Comparison of ENCODE assay signal across 9 cellular contexts in genomic region chr3:197372076-197372661, GRCh38.
DNase-seq lines count a peak whose midpoint lies in the region; ATAC-seq and TF ChIP-seq lines count a peak whose summit lies in the region.
"Had no signal": no experiment of that assay in that cellular context is flagged by ENCODE, and none has a peak within 500 bp of the region (broad histone marks: within the 10 kb centered on the region; RNA-seq: fewer than 3 reads in every experiment).

No MANE protein-coding gene starts in this region.

- H3K36me3 ChIP-seq in BJ (ENCODE audit: control insufficient read depth, insufficient read depth, low read length): no peaks in the 10 kb centered on the region
- no peaks in the 10 kb centered on the region for H3K36me3 ChIP-seq in endodermal cell (ENCODE audit: control insufficient read depth, insufficient read depth, low read length)
- H3K36me3 ChIP-seq in neural progenitor cell: no peaks in the 10 kb centered on the region
- no peaks in the 10 kb centered on the region for H3K36me3 ChIP-seq in body of pancreas (replicated peaks in 1 of 2; ENCODE audit: insufficient read depth in 1 of 2, low read depth in 2 of 2)
- H3K36me3 ChIP-seq: heart right ventricle had no signal

- H3K27ac Mint-ChIP-seq in endodermal cell: no peak overlapping the region
- peak overlapping the region; percentile 46 for H3K27ac Mint-ChIP-seq in neural progenitor cell

- CTCF ChIA-PET in BJ (lab: Yijun Ruan, JAX): interaction anchor here (0.9 to 1.9 kb wide), 3 partner anchors 74 to 148 kb away, joined by 3 to 4 read pairs (median 4); no protein-coding TSS in a partner anchor

- H3K9me3 ChIP-seq in endodermal cell (ENCODE audit: control insufficient read depth, low read length) (no peaks in the 10 kb centered on the region), neural progenitor cell (ENCODE audit: low read depth) (no peaks in the 10 kb centered on the region), body of pancreas (no peaks in the 10 kb centered on the region)
- H3K9me3 ChIP-seq: heart right ventricle had no signal

- H3K4me3 ChIP-seq in BJ (ENCODE audit: low read depth, low read length): no peak overlapping the region
- no peak overlapping the region for H3K4me3 ChIP-seq in endodermal cell (ENCODE audit: low read length)
- no peak overlapping the region for H3K4me3 ChIP-seq in neural progenitor cell
- H3K4me3 ChIP-seq in body of pancreas: no peak overlapping the region
- H3K4me3 ChIP-seq: heart right ventricle had no signal

- POLR2A ChIA-PET in BJ (lab: Charles Lee): interaction anchor here (0.6 to 0.7 kb wide), 2 partner anchors 18 to 86 kb away, joined by 3 to 9 read pairs; no protein-coding TSS in a partner anchor

- DNase-seq in BJ (ENCODE audit: low read depth): peak; percentile 88
- DNase-seq in NCI-H187 treated with DMSO at 0.1 percent for 48 hours (lab: John Stamatoyannopoulos, UW): peak; percentile 80
- DNase-seq in endodermal cell: no peak
- peak; percentile 39 for DNase-seq in neural progenitor cell (ENCODE audit: low spot score)
- no peak for DNase-seq in G401 (ENCODE audit: low spot score)
- DNase-seq in stimulated activated CD4-positive, alpha-beta T cell treated with anti-CD3 and anti-CD28 coated beads, Interleukin-4, amount 100 ng/mL, for 4 hours: no peak
- no peak for DNase-seq in pons (ENCODE audit: low spot score)
- DNase-seq in body of pancreas: no peak
- DNase-seq: heart right ventricle had no signal

- H3K9me3 Mint-ChIP-seq in endodermal cell (no peaks in the 10 kb centered on the region), neural progenitor cell (no peaks in the 10 kb centered on the region)

- ATAC-seq in body of pancreas: no peak

- no peaks in the 10 kb centered on the region for H3K27me3 ChIP-seq in BJ (ENCODE audit: control insufficient read depth, insufficient read depth, low read length)
- no peaks in the 10 kb centered on the region for H3K27me3 ChIP-seq in endodermal cell (ENCODE audit: control insufficient read depth, insufficient read depth, low read length, poor library complexity, severe bottlenecking)
- H3K27me3 ChIP-seq in neural progenitor cell: no peaks in the 10 kb centered on the region
- H3K27me3 ChIP-seq in body of pancreas: no peaks in the 10 kb centered on the region
- H3K27me3 ChIP-seq: heart right ventricle had no signal

- H3K4me3 Mint-ChIP-seq in endodermal cell (no peak overlapping the region), neural progenitor cell (peak overlapping the region; percentile 7)

- H4K20me1 ChIP-seq in neural progenitor cell (ENCODE audit: low read depth): no peaks in the 10 kb centered on the region

- H3F3A ChIP-seq in neural progenitor cell (ENCODE audit: low read depth): peaks cover 19% of the 10 kb centered on the region

- H3K9ac ChIP-seq in endodermal cell (ENCODE audit: extremely low read depth, low read length, poor library complexity, severe bottlenecking): no peak overlapping the region
- no peak overlapping the region for H3K9ac ChIP-seq in neural progenitor cell

- in situ Hi-C loops in G401 (cut with HindIII; ENCODE audit: low sequenced_read_pairs): no loop called here

- no peak for TF ChIP-seq CTCF in BJ (IDR thresholded peaks at IDR 0.05; ENCODE audit: insufficient read depth, low read depth, low read length)
- no peak for TF ChIP-seq CTCF in endodermal cell (conservative IDR thresholded peaks at IDR 0.05)
- no peak for TF ChIP-seq CTCF in neural progenitor cell (IDR thresholded peaks at IDR 0.05)
- TF ChIP-seq CTCF in body of pancreas (IDR thresholded peaks at IDR 0.05): no peak

- H3K4me1 ChIP-seq in endodermal cell (ENCODE audit: control insufficient read depth, insufficient read depth, low read length): peaks cover 7% of the 10 kb centered on the region
- H3K4me1 ChIP-seq in neural progenitor cell: peaks cover 52% of the 10 kb centered on the region
- no peaks in the 10 kb centered on the region for H3K4me1 ChIP-seq in body of pancreas

- no peak for TF ChIP-seq POLR2A in body of pancreas (IDR thresholded peaks at IDR 0.05)

- no peaks in the 10 kb centered on the region for H3K36me3 Mint-ChIP-seq in endodermal cell (ENCODE audit: low read depth)
- no peaks in the 10 kb centered on the region for H3K36me3 Mint-ChIP-seq in neural progenitor cell

- 84 to 95% methylated on average over 6 to 7 of the region's 7 CpGs for WGBS in endodermal cell (ENCODE audit: insufficient coverage in 1 of 2, insufficient read length in 1 of 2), 2 experiments
- WGBS in body of pancreas, 2 donors: 70 to 73% methylated on average over 7 of the region's 7 CpGs

- H3K4me2 ChIP-seq in neural progenitor cell: no peak overlapping the region

- intact Hi-C loops in body of pancreas (cut with DNase I): no loop called here

- H3K27me3 Mint-ChIP-seq in endodermal cell (ENCODE audit: insufficient read depth): peaks cover 4% of the 10 kb centered on the region
- peaks cover 2% of the 10 kb centered on the region for H3K27me3 Mint-ChIP-seq in neural progenitor cell (ENCODE audit: insufficient read depth, low read depth)

- H3K4me1 Mint-ChIP-seq in endodermal cell (peaks cover 17% of the 10 kb centered on the region), neural progenitor cell (peaks cover 51% of the 10 kb centered on the region)

- no peak overlapping the region for H2AFZ ChIP-seq in neural progenitor cell (replicated peaks)

- H3K79me2 ChIP-seq in neural progenitor cell (ENCODE audit: low read depth): no peaks in the 10 kb centered on the region

- H3K27ac ChIP-seq in endodermal cell (ENCODE audit: low read depth, low read length) (peak overlapping the region; percentile 37), neural progenitor cell (no peak overlapping the region), body of pancreas (no peak overlapping the region)
- H3K27ac ChIP-seq: heart right ventricle had no signal

Comparison
In these comparisons a context has a peak if more than half of its experiments do, and no peak if none do; other contexts are left out.
1. DNase-seq: peak in BJ (single experiment), NCI-H187 treated with DMSO at 0.1 percent for 48 hours (single experiment) and neural progenitor cell (single experiment); none in endodermal cell (single experiment), G401 (single experiment), stimulated activated CD4-positive, alpha-beta T cell treated with anti-CD3 and anti-CD28 coated beads, Interleukin-4, amount 100 ng/mL, for 4 hours (0 of 2), pons (single experiment) and body of pancreas (0 of 4).